1 cellular context compared by ENCODE assay signal in genomic region chr6:26305097-26305841, GRCh38.
TF ChIP-seq lines count a peak whose summit lies in the region.

No MANE protein-coding gene starts in this region.

TF ChIP-seq in GM12878, 131 proteins besides CTCF, POLR2A, EP300 and RAD21 (continued from another document):
- TF ChIP-seq ZBTB40 (IDR thresholded peaks at IDR 0.05; ENCODE audit: borderline replicate concordance): peak; percentile 41; the same call in 1 of the 2 replicates
- no peak; the same call in 1 of the 2 replicates for TF ChIP-seq USF2 (IDR thresholded peaks at IDR 0.05; ENCODE audit: borderline replicate concordance, low read depth, low read length)
- TF ChIP-seq ETV6 (conservative IDR thresholded peaks at IDR 0.05 in 1 of 2, IDR thresholded peaks at IDR 0.05 in 1 of 2; ENCODE audit: borderline replicate concordance in 1 of 2, low read depth in 1 of 2): no peak
- no peak for TF ChIP-seq REST (IDR thresholded peaks at IDR 0.05; ENCODE audit: low read depth, low read length)
- TF ChIP-seq MXI1 (IDR thresholded peaks at IDR 0.05; ENCODE audit: low read depth, low read length): no peak
- TF ChIP-seq FOXM1 (IDR thresholded peaks at IDR 0.05; ENCODE audit: low read depth, low read length): no peak
- peak; percentile 61; the same call in 1 of the 2 replicates for TF ChIP-seq SMARCA5 (IDR thresholded peaks at IDR 0.05)
- TF ChIP-seq PBX3 (IDR thresholded peaks at IDR 0.05; ENCODE audit: insufficient replicate concordance, low read depth, low read length): no peak
- no peak for TF ChIP-seq YBX1 (IDR thresholded peaks at IDR 0.05)
- no peak for TF ChIP-seq ZNF592 (IDR thresholded peaks at IDR 0.05)
- TF ChIP-seq ZNF207 (IDR thresholded peaks at IDR 0.05; ENCODE audit: borderline replicate concordance): no peak; the same call in 1 of the 2 replicates
- TF ChIP-seq SPI1 (IDR thresholded peaks at IDR 0.05; ENCODE audit: borderline replicate concordance, insufficient read depth, low read depth, low read length): no peak
- TF ChIP-seq POLR2AphosphoS5 (IDR thresholded peaks at IDR 0.05; ENCODE audit: low read length): no peak
- peak; percentile 94 for TF ChIP-seq MLLT1 (IDR thresholded peaks at IDR 0.05)
- no peak for TF ChIP-seq SIX5 (IDR thresholded peaks at IDR 0.05; ENCODE audit: low read depth, low read length, severe bottlenecking)
- no peak for TF ChIP-seq CHD1 (IDR thresholded peaks at IDR 0.05; ENCODE audit: low read depth, low read length)
- no peak for TF ChIP-seq EGR1 (IDR thresholded peaks at IDR 0.05; ENCODE audit: borderline replicate concordance in 1 of 2, low read depth in 2 of 2, low read length in 2 of 2)
- peak; percentile 52; the same call in 1 of the 2 replicates for TF ChIP-seq CREM (IDR thresholded peaks at IDR 0.05; ENCODE audit: low read depth)
- no peak for TF ChIP-seq BRCA1 (IDR thresholded peaks at IDR 0.05; ENCODE audit: low read depth, low read length)
- 0 out of 2 replicates have a peak, but pooled peaks have one; percentile 10 for TF ChIP-seq YY1 (IDR thresholded peaks at IDR 0.05; ENCODE audit: low read depth, low read length)
- no peak for TF ChIP-seq PAX5 (IDR thresholded peaks at IDR 0.05; ENCODE audit: borderline replicate concordance, low read depth, low read length)
- peak; percentile 28; the same call in 1 of the 2 replicates for TF ChIP-seq ATF2 (IDR thresholded peaks at IDR 0.05; ENCODE audit: low read length)
- no peak for TF ChIP-seq SMAD1 (IDR thresholded peaks at IDR 0.05; ENCODE audit: low read depth, partially characterized antibody)
- TF ChIP-seq CREB1 (IDR thresholded peaks at IDR 0.05; ENCODE audit: low read depth): peak; percentile 50; the same call in 1 of the 2 replicates
- peak; percentile 90; the same call in 1 of the 2 replicates for TF ChIP-seq TARDBP (IDR thresholded peaks at IDR 0.05; ENCODE audit: borderline replicate concordance)
- no peak for TF ChIP-seq E2F4 (IDR thresholded peaks at IDR 0.05; ENCODE audit: low read depth, low read length)
- TF ChIP-seq CEBPB (IDR thresholded peaks at IDR 0.05; ENCODE audit: borderline replicate concordance in 1 of 2, low read depth in 2 of 2, low read length in 2 of 2): no peak
- no peak for TF ChIP-seq MTA2 (IDR thresholded peaks at IDR 0.05; ENCODE audit: low read depth)
- 0 out of 2 replicates have a peak, but pooled peaks have one; percentile 31 for TF ChIP-seq NKRF (conservative IDR thresholded peaks at IDR 0.05)
TF ChIP-seq in GM12878: peak in this region for 32.
